In genomic region chr17:34979153-34979552, GRCh38 we compare ENCODE assay signal across 12 cellular contexts. TPM values are rescaled to one million over a fixed set of nuclear protein-coding genes. Genes with fewer than 3 reads are reported as not detected.
DNase-seq lines count a peak whose midpoint lies in the region; ATAC-seq and TF ChIP-seq lines count a peak whose summit lies in the region.
"Had no signal": no experiment of that assay in that cellular context is flagged by ENCODE, and none has a peak within 500 bp of the region (broad histone marks: within the 10 kb centered on the region; RNA-seq: fewer than 3 reads in every experiment).

No MANE protein-coding gene starts in this region.

- H3K36me3 ChIP-seq in NT2/D1 (ENCODE audit: insufficient read depth, insufficient read length, low read length) (peaks cover 20% of the 10 kb centered on the region), smooth muscle cell (ENCODE audit: low read depth) (no peaks in the 10 kb centered on the region), brain microvascular endothelial cell (replicated peaks) (peaks cover 4% of the 10 kb centered on the region)
- H3K36me3 ChIP-seq: prostate gland had no signal

- ATAC-seq in activated T-cell treated with anti-CD3 and anti-CD28 coated beads, Interleukin-2, amount 50 U/mL, for 72 hours (replicated peaks in 1 of 2), result no peak
- ATAC-seq: left lung, Right ventricle myocardium inferior had no signal

- H4K20me1 ChIP-seq in smooth muscle cell (ENCODE audit: low read depth), result no peaks in the 10 kb centered on the region

- no peak for DNase-seq in activated T-cell treated with anti-CD3 and anti-CD28 coated beads, Interleukin-2, amount 50 U/mL, for 72 hours
- DNase-seq in activated T-cell treated with anti-CD3 and anti-CD28 coated beads for 4 hours, result no peak
- DNase-seq in NT2/D1 (ENCODE audit: low read depth, low spot score), result no peak
- DNase-seq in smooth muscle cell (lab: John Stamatoyannopoulos, UW; ENCODE audit: unreplicated experiment), result no peak
- no peak for DNase-seq in brain microvascular endothelial cell
- no peak for DNase-seq in H4 (ENCODE audit: low spot score)
- no peak for DNase-seq in NCI-H345 (lab: John Stamatoyannopoulos, UW)
- DNase-seq: left lung, NCI-H2227 treated with DMSO at 0.1 percent for 48 hours had no signal

- H3K4me1 ChIP-seq in NT2/D1 (ENCODE audit: insufficient read depth, insufficient read length), result no peaks in the 10 kb centered on the region
- peaks cover 17% of the 10 kb centered on the region for H3K4me1 ChIP-seq in smooth muscle cell (ENCODE audit: low read depth)
- H3K4me1 ChIP-seq: prostate gland had no signal

- H3K79me2 ChIP-seq in smooth muscle cell (ENCODE audit: low read depth), result peaks cover 21% of the 10 kb centered on the region

- no peaks in the 10 kb centered on the region for H3K9me3 Mint-ChIP-seq in activated T-cell treated with anti-CD3 and anti-CD28 coated beads, Interleukin-2, amount 50 U/mL, for 72 hours

- no peaks in the 10 kb centered on the region for H3K9me3 ChIP-seq in NT2/D1 (ENCODE audit: insufficient read depth, low read length)
- H3K9me3 ChIP-seq in smooth muscle cell (replicated peaks; ENCODE audit: low read depth), result no peaks in the 10 kb centered on the region
- H3K9me3 ChIP-seq: left lung, prostate gland had no signal

- peaks cover 59% of the 10 kb centered on the region for H3K4me1 Mint-ChIP-seq in activated T-cell treated with anti-CD3 and anti-CD28 coated beads, Interleukin-2, amount 50 U/mL, for 72 hours (ENCODE audit: low read depth)

- H3K27me3 ChIP-seq in NT2/D1 (ENCODE audit: insufficient read depth, insufficient read length), result no peaks in the 10 kb centered on the region
- no peaks in the 10 kb centered on the region for H3K27me3 ChIP-seq in smooth muscle cell (ENCODE audit: low read depth)
- no peaks in the 10 kb centered on the region for H3K27me3 ChIP-seq in brain microvascular endothelial cell (replicated peaks)
- H3K27me3 ChIP-seq: left lung had no signal

- H3K4me3 ChIP-seq in NT2/D1 (ENCODE audit: insufficient read length, low read depth) (no peak overlapping the region), iPS-11a (ENCODE audit: low read depth, low read length) (peak overlapping the region; percentile 69), smooth muscle cell (peak overlapping the region; percentile 88), brain microvascular endothelial cell (ENCODE audit: low read depth, low read length) (no peak overlapping the region)

- peaks cover 0 to 2% of the 10 kb centered on the region in 2 donors for H3K36me3 Mint-ChIP-seq in activated T-cell treated with anti-CD3 and anti-CD28 coated beads, Interleukin-2, amount 50 U/mL, for 72 hours (ENCODE audit: insufficient read depth in 2 of 2)

- TF ChIP-seq CTCF in smooth muscle cell (IDR thresholded peaks at IDR 0.05; ENCODE audit: borderline replicate concordance, insufficient read depth, poor library complexity, severe bottlenecking), result no peak
- no peak for TF ChIP-seq CTCF in brain microvascular endothelial cell (IDR thresholded peaks at IDR 0.05; ENCODE audit: low read depth, low read length, missing control alignments)

- H2AFZ ChIP-seq in smooth muscle cell (ENCODE audit: low read depth), result no peak overlapping the region

- peak overlapping the region; percentile 11 for H3K27ac Mint-ChIP-seq in activated T-cell treated with anti-CD3 and anti-CD28 coated beads, Interleukin-2, amount 50 U/mL, for 72 hours

- H3F3A ChIP-seq in smooth muscle cell (ENCODE audit: low read depth), result no peaks in the 10 kb centered on the region

- H3K4me2 ChIP-seq in smooth muscle cell, result peak overlapping the region; percentile 90

- H3K27me3 Mint-ChIP-seq in activated T-cell treated with anti-CD3 and anti-CD28 coated beads, Interleukin-2, amount 50 U/mL, for 72 hours (ENCODE audit: low read depth), result no peaks in the 10 kb centered on the region

- H3K27ac ChIP-seq in smooth muscle cell (ENCODE audit: low read depth) (peak overlapping the region; percentile 98), brain microvascular endothelial cell (no peak overlapping the region)

- peak overlapping the region; percentile 95 to 96 for H3K4me3 Mint-ChIP-seq in activated T-cell treated with anti-CD3 and anti-CD28 coated beads, Interleukin-2, amount 50 U/mL, for 72 hours

- in situ Hi-C loops in brain microvascular endothelial cell (cut with HindIII; ENCODE audit: low pct_ligation_motif_present, low sequenced_read_pairs), result no loop called here

- H3K9ac ChIP-seq in NT2/D1 (ENCODE audit: insufficient read length, low read depth) (peak overlapping the region; percentile 53), smooth muscle cell (ENCODE audit: low read depth) (no peak overlapping the region)

- 77% methylated on average over 7 of the region's 7 CpGs for whole genome bisulfite sequencing in smooth muscle cell (ENCODE audit: low lambda C conversion rate)

RNA-seq across cellular contexts. Expression of gene LIG3, which starts 1.2 kb away (rescaled TPM):
- total RNA-seq in activated T-cell treated with anti-CD3 and anti-CD28 coated beads, Interleukin-2, amount 50 U/mL, for 72 hours, result 10 to 100 TPM; 39.1 to 44.0 TPM
- total RNA-seq in smooth muscle cell, result 31.2 and 34.6 TPM in 2 replicates
- 18.1 and 19.4 TPM in 2 replicates for polyA plus RNA-seq in smooth muscle cell
- total RNA-seq in H4 (2014; rRNA removed; shearing (Covaris generic)), result 23.6 and 31.9 TPM in 2 replicates

RNA-seq across cellular contexts. Expression of gene ZNF830, which starts 17.8 kb away (rescaled TPM):
- total RNA-seq in activated T-cell treated with anti-CD3 and anti-CD28 coated beads, Interleukin-2, amount 50 U/mL, for 72 hours, result 10 to 100 TPM; 27.7 to 28.0 TPM
- 10.2 and 12.1 TPM in 2 replicates for total RNA-seq in smooth muscle cell
- polyA plus RNA-seq in smooth muscle cell, result 8.9 and 10.4 TPM in 2 replicates
- 10.8 and 11.1 TPM in 2 replicates for total RNA-seq in H4 (2014; rRNA removed; shearing (Covaris generic))

RNA-seq across cellular contexts. Expression of gene CCT6B, which starts 17.9 kb away (rescaled TPM):
- 1 to 10 TPM; 2.8 to 3.4 TPM for total RNA-seq in activated T-cell treated with anti-CD3 and anti-CD28 coated beads, Interleukin-2, amount 50 U/mL, for 72 hours
- 1.5 and 1.9 TPM in 2 replicates for total RNA-seq in smooth muscle cell
- 1.6 and 1.8 TPM in 2 replicates for polyA plus RNA-seq in smooth muscle cell
- total RNA-seq in H4 (2014; rRNA removed; shearing (Covaris generic)), result 1.9 and 2.9 TPM in 2 replicates

Comparison
In these comparisons a context has a peak if more than half of its experiments do, and no peak if none do; other contexts are left out.
1. H3K4me3 ChIP-seq: peak in iPS-11a (single experiment) and smooth muscle cell (single experiment); none in NT2/D1 (single experiment) and brain microvascular endothelial cell (single experiment).